ENCODE assay signal across 18 cellular contexts in the genomic region with DNA sequence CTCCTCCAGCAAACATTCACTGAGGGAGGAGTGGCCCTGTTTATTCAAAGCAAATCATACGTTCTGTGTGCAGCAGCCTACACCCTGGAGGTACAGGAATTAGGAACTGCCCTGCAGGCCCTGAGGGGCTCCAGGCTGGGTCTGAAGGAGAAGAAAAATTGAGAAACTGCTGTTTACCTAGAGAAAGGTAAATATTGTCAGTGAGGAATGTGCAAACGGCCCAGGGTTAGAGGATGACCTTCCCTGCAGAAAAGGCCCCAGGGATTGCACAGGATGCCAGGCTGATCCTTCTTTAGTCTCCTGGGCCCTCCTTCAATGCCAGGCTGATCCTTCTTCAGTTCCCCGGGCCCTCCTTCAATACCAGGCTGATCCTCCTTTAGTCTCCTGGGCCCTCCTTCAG. TPM values are rescaled to one million over a fixed set of nuclear protein-coding genes. Genes with fewer than 3 reads are reported as not detected.
A peak's percentile ranks its signal among the peaks of the same experiment; 100 is the strongest.
DNase-seq lines count a peak whose midpoint lies in the region; ATAC-seq, FAIRE-seq and TF ChIP-seq lines count a peak whose summit lies in the region.
"Had no signal": no experiment of that assay in that cellular context is flagged by ENCODE, and none has a peak within 500 bp of the region (broad histone marks: within the 10 kb centered on the region; RNA-seq: fewer than 3 reads in every experiment).

No MANE protein-coding gene starts in this region.

- intact Hi-C loops in breast epithelium (cut with DNase I; ENCODE audit: low total_unique reads) = no loop called here
- intact Hi-C loops in mammary epithelial cell (cut with micrococcal nuclease) = no loop called here
- intact Hi-C loops in OCI-LY7 (cut with micrococcal nuclease; ENCODE audit: unreplicated experiment) = no loop called here

- H2BK20ac ChIP-seq in H1 (ENCODE audit: low read length) = no peak overlapping the region; the same call in 1 of the 2 replicates

- H3K27me3 Mint-ChIP-seq in nephron progenitor cell (ENCODE audit: low read depth, poor library complexity) = no peaks in the 10 kb centered on the region
- H3K27me3 Mint-ChIP-seq: CD4-positive, alpha-beta memory T cell had no signal

- peak overlapping the region; percentile 46 for H3K27ac Mint-ChIP-seq in nephron progenitor cell
- H3K27ac Mint-ChIP-seq: CD4-positive, alpha-beta memory T cell had no signal

- no peak overlapping the region for H2AFZ ChIP-seq in mammary epithelial cell (ENCODE audit: low read depth, low read length)
- H2AFZ ChIP-seq in H1 (ENCODE audit: low read length) = no peak overlapping the region
- no peak overlapping the region for H2AFZ ChIP-seq in OCI-LY7 (ENCODE audit: low read length)

- H3K18ac ChIP-seq in H1 (ENCODE audit: extremely low read depth, low read length) = no peak overlapping the region

- H4K91ac ChIP-seq in H1 (replicated peaks; ENCODE audit: insufficient read length, low read length) = peak overlapping the region; percentile 14

- H3K36me3 ChIP-seq in breast epithelium (no peaks in the 10 kb centered on the region), mammary epithelial cell (ENCODE audit: insufficient read depth, low read length) (no peaks in the 10 kb centered on the region), H1 (ENCODE audit: control insufficient read depth in 2 of 4, insufficient read depth in 4 of 4, low read length in 3 of 4) (no peaks in the 10 kb centered on the region), OCI-LY7 (ENCODE audit: insufficient read depth, low read length) (no peaks in the 10 kb centered on the region)

- TF ChIP-seq RAD21 in H1 (IDR thresholded peaks at IDR 0.05 in 1 of 2, conservative IDR thresholded peaks at IDR 0.05 in 1 of 2; ENCODE audit: low read depth in 2 of 2, low read length in 2 of 2) = no peak

- no peak overlapping the region for H3K4me3 Mint-ChIP-seq in nephron progenitor cell
- H3K4me3 Mint-ChIP-seq: CD4-positive, alpha-beta memory T cell had no signal

- H3K9me2 ChIP-seq in OCI-LY7 (ENCODE audit: insufficient read depth, low read length) = no peaks in the 10 kb centered on the region

- H2BK120ac ChIP-seq in H1 (replicated peaks; ENCODE audit: low read depth, low read length) = no peak overlapping the region

- H3K9me3 ChIP-seq in breast epithelium (no peaks in the 10 kb centered on the region), mammary epithelial cell (replicated peaks; ENCODE audit: insufficient read depth, low read length) (no peaks in the 10 kb centered on the region), H1 (ENCODE audit: insufficient read depth in 2 of 2, low read depth in 1 of 2, low read length in 1 of 2) (peaks cover 6 to 7% of the 10 kb centered on the region in 2 experiments; a peak in 2 of 4 replicates), OCI-LY7 (ENCODE audit: low read length) (no peaks in the 10 kb centered on the region)

- BruUV-seq in mammary epithelial cell (replicated peaks; lab: Mats Ljungman, UMichigan) (no TSS peak), OCI-LY7 (replicated peaks; lab: Mats Ljungman, UMichigan) (no TSS peak)

- H2BK5ac ChIP-seq in H1 (ENCODE audit: low read depth, low read length) = no peak overlapping the region

- dilution Hi-C loops in mammary epithelial cell (cut with HindIII; ENCODE audit: low sequenced_read_pairs) = no loop called here

- TF ChIP-seq CTCF in breast epithelium (IDR thresholded peaks at IDR 0.05) (no peak), mammary epithelial cell (conservative IDR thresholded peaks at IDR 0.05 in 1 of 2, IDR thresholded peaks at IDR 0.05 in 1 of 2; ENCODE audit: extremely low read depth in 1 of 2, insufficient read depth in 1 of 2, low read depth in 1 of 2, low read length in 2 of 2) (no peak), H1 (IDR thresholded peaks at IDR 0.05; ENCODE audit: control extremely low read depth in 1 of 3, insufficient read depth in 1 of 3, low read depth in 1 of 3, low read length in 3 of 3) (no peak), nephron progenitor cell (IDR thresholded peaks at IDR 0.05) (no peak), OCI-LY7 (conservative IDR thresholded peaks at IDR 0.05; ENCODE audit: low read length) (no peak)

- ATAC-seq in HG02885 (IDR thresholded peaks at IDR 0.05; ENCODE audit: poor library complexity, unreplicated experiment) = no peak

- H3K23ac ChIP-seq in H1 (ENCODE audit: insufficient read length) = no peak overlapping the region

- no peak for FAIRE-seq in H1 (lab: Jason Lieb, UNC)
- FAIRE-seq: HTR-8/SVneo had no signal

- no peak overlapping the region for H3K56ac ChIP-seq in H1 (replicated peaks; ENCODE audit: insufficient read length, low read depth, low read length)

- peak overlapping the region; percentile 22 to 71 for H3K27ac ChIP-seq in breast epithelium
- H3K27ac ChIP-seq in mammary epithelial cell (ENCODE audit: insufficient read depth, low read depth, low read length) = no peak overlapping the region
- no peak overlapping the region for H3K27ac ChIP-seq in H1 (ENCODE audit: low read depth, low read length)
- H3K27ac ChIP-seq in OCI-LY7 (ENCODE audit: low read depth, low read length, poor library complexity, severe bottlenecking) = no peak overlapping the region
- H3K27ac ChIP-seq: SK-N-MC had no signal

- peaks cover 8% of the 10 kb centered on the region for H3K9me3 Mint-ChIP-seq in nephron progenitor cell

- peaks cover 0 to 3% of the 10 kb centered on the region in 2 donors for H3K4me1 ChIP-seq in breast epithelium
- peaks cover 10% of the 10 kb centered on the region for H3K4me1 ChIP-seq in mammary epithelial cell (ENCODE audit: insufficient read depth, low read length)
- H3K4me1 ChIP-seq in H1 (replicated peaks in 1 of 4; ENCODE audit: control insufficient read depth in 3 of 4, insufficient read depth in 4 of 4, low read length in 3 of 4) = peaks cover 0 to 9% (median 0%) of the 10 kb centered on the region in 4 experiments; a peak in 2 of 7 replicates
- no peaks in the 10 kb centered on the region for H3K4me1 ChIP-seq in OCI-LY7 (ENCODE audit: insufficient read depth, low read length, poor library complexity, severe bottlenecking)

- DNase-seq in breast epithelium (ENCODE audit: low spot score in 2 of 2) = peak in 1 of 2 donors; percentile 50
- no peak for DNase-seq in mammary epithelial cell
- no peak for DNase-seq in H1 (ENCODE audit: low read depth in 1 of 2, low spot score in 2 of 2)
- no peak for DNase-seq in nephron progenitor cell
- DNase-seq in Kasumi-1 (lab: John Stamatoyannopoulos, UW) = no peak
- DNase-seq in OCI-LY7 (ENCODE audit: low spot score) = no peak
- DNase-seq: ACHN; CD4-positive, alpha-beta memory T cell; GOT3; KBM-7; NCI-H1092 treated with DMSO at 0.1 percent for 48 hours; NCI-H187; NCI-H2171; NCI-H446 treated with DMSO at 0.1 percent for 48 hours had no signal

- no peak overlapping the region for H2BK12ac ChIP-seq in H1 (ENCODE audit: low read depth, low read length)

- in situ Hi-C loops in mammary epithelial cell (cut with MboI; ENCODE audit: low sequenced_read_pairs in 2 of 2) = no loop called here

- H3K27me3 ChIP-seq in breast epithelium (no peaks in the 10 kb centered on the region), mammary epithelial cell (ENCODE audit: insufficient read depth, low read length) (no peaks in the 10 kb centered on the region), H1 (replicated peaks in 1 of 4; ENCODE audit: control insufficient read depth in 3 of 4, extremely low read depth in 1 of 4, insufficient read depth in 3 of 4, low read length in 3 of 4) (no peaks in the 10 kb centered on the region)

- H3K9ac ChIP-seq in mammary epithelial cell (ENCODE audit: insufficient read depth, low read length) (no peak overlapping the region), H1 (replicated peaks in 1 of 4; ENCODE audit: extremely low read depth in 1 of 4, low read depth in 3 of 4, low read length in 3 of 4) (no peak overlapping the region)

- H4K20me1 ChIP-seq in mammary epithelial cell (ENCODE audit: insufficient read depth, low read length) = no peaks in the 10 kb centered on the region
- H4K20me1 ChIP-seq in H1 (replicated peaks in 1 of 2; ENCODE audit: control insufficient read depth in 1 of 2, insufficient read depth in 2 of 2, low read length in 2 of 2) = peaks cover 0 to 3% of the 10 kb centered on the region in 2 experiments
- H4K20me1 ChIP-seq in OCI-LY7 (ENCODE audit: insufficient read depth, low read length) = no peaks in the 10 kb centered on the region

- WGBS in mammary epithelial cell (ENCODE audit: low coverage, missing lambda C conversion rate) = 79% methylated on average over 2 of the region's 3 CpGs
- 80% methylated on average over 3 of the region's 3 CpGs; no CpG with 5 or more reads in 1 of the 2 experiments for WGBS in H1 (ENCODE audit: extremely low coverage in 1 of 2, insufficient coverage in 1 of 2, insufficient read length in 1 of 2, insufficient replicate concordance in 2 of 2, low coverage in 1 of 2, low lambda C conversion rate in 2 of 2, missing lambda C conversion rate in 1 of 2), 2 experiments

- CTCF ChIA-PET in mammary epithelial cell (lab: Charles Lee; ENCODE audit: low non-redundant PET) (no interaction called here), H1 (lab: Charles Lee; ENCODE audit: partially characterized antibody) (interaction anchor here (0.6 to 1.6 kb wide), 4 partner anchors 9 to 59 kb away, joined by 3 to 6 read pairs (median 4); no protein-coding TSS in a partner anchor), OCI-LY7 (lab: Charles Lee; ENCODE audit: unreplicated experiment) (no interaction called here)

- H3K79me1 ChIP-seq in H1 (ENCODE audit: low read depth, low read length) = no peaks in the 10 kb centered on the region

- peaks cover 24% of the 10 kb centered on the region for H3K4me1 Mint-ChIP-seq in nephron progenitor cell

- no peak overlapping the region for H4K8ac ChIP-seq in H1 (ENCODE audit: extremely low read depth, insufficient read depth, low read length)

- no peak overlapping the region for H4K5ac ChIP-seq in H1 (ENCODE audit: insufficient read length, low read depth, low read length)

- POLR2A ChIA-PET in H1 (lab: Charles Lee; ENCODE audit: partially characterized antibody) = interaction anchor here (0.9 kb wide), 2 partner anchors 31 to 47 kb away, joined by 3 read pairs; no protein-coding TSS in a partner anchor
- POLR2A ChIA-PET in OCI-LY7 (lab: Charles Lee) = no interaction called here

- H3K4me3 ChIP-seq in breast epithelium (no peak overlapping the region), mammary epithelial cell (replicated peaks in 1 of 3; ENCODE audit: insufficient read depth in 1 of 3, low read depth in 2 of 3, low read length in 3 of 3) (no peak overlapping the region), H1 (ENCODE audit: extremely low read depth in 1 of 4, insufficient read depth in 2 of 4, low read depth in 3 of 4, low read length in 4 of 4) (no peak overlapping the region), OCI-LY7 (ENCODE audit: low read depth, low read length, poor library complexity, severe bottlenecking) (no peak overlapping the region)
- H3K4me3 ChIP-seq: SK-N-MC had no signal

- no peak for TF ChIP-seq POLR2A in breast epithelium (IDR thresholded peaks at IDR 0.05)
- no peak for TF ChIP-seq POLR2A in H1 (IDR thresholded peaks at IDR 0.05; ENCODE audit: control extremely low read depth in 1 of 2, low read depth in 2 of 2, low read length in 2 of 2)

- H3K79me2 ChIP-seq in mammary epithelial cell (ENCODE audit: insufficient read depth, low read length) (no peaks in the 10 kb centered on the region), H1 (ENCODE audit: control insufficient read depth in 1 of 2, insufficient read depth in 2 of 2, low read length in 2 of 2) (no peaks in the 10 kb centered on the region), OCI-LY7 (ENCODE audit: insufficient read depth, low read depth, low read length) (no peaks in the 10 kb centered on the region)

- 0 out of 2 replicates have a peak overlapping the region, but pooled peaks have one; percentile 48 for H2AK5ac ChIP-seq in H1 (ENCODE audit: low read depth, low read length)

- no peaks in the 10 kb centered on the region for H3K36me3 Mint-ChIP-seq in nephron progenitor cell (ENCODE audit: low read depth)
- H3K36me3 Mint-ChIP-seq: CD4-positive, alpha-beta memory T cell had no signal

- H3K4me2 ChIP-seq in mammary epithelial cell (ENCODE audit: insufficient read depth, low read depth, low read length) (no peak overlapping the region), H1 (ENCODE audit: insufficient read depth in 1 of 2, low read depth in 2 of 2, low read length in 2 of 2) (no peak overlapping the region), OCI-LY7 (ENCODE audit: low read length) (no peak overlapping the region)

- H3K23me2 ChIP-seq in H1 (ENCODE audit: low read depth, low read length) = peaks cover 12% of the 10 kb centered on the region; the same call in 1 of the 2 replicates

- no peak overlapping the region for H3K4ac ChIP-seq in H1 (replicated peaks; ENCODE audit: insufficient read length, low read depth, low read length)

- no peak overlapping the region for H3K14ac ChIP-seq in H1 (ENCODE audit: insufficient read length)

- no peak for TF ChIP-seq EP300 in H1 (IDR thresholded peaks at IDR 0.05; ENCODE audit: borderline replicate concordance in 1 of 2, low read depth in 2 of 2, low read length in 2 of 2)

- no peak overlapping the region for H2BK15ac ChIP-seq in H1 (ENCODE audit: low read length)

RNA-seq across cellular contexts. Expression of gene CALML5, which starts 5.7 kb away (rescaled TPM):
- total RNA-seq in breast epithelium (10 to 100 TPM in 2 of 3 donors, not detected in 1; 31.0 to 31.1 TPM), mammary epithelial cell (not detected), OCI-LY7 (2022) (not detected in 2 replicates)
- polyA plus RNA-seq in mammary epithelial cell (0.32 TPM), H1 (2011; rRNA removed) (0.09 TPM in 1 of 2 replicates, not detected in the other)
- not detected for polyA minus RNA-seq in mammary epithelial cell
- 0.38 TPM in 1 of 2 replicates, not detected in the other for total RNA-seq in H1 (2021; fragmentation: NEBNext Ultra II Directional; extraction: Animal tissue kit (Norgen Biotek cat#: 25700))
- not detected for polyA plus RNA-seq in H1 (2011; cell fraction: cytosol; rRNA removed)
- polyA plus RNA-seq in H1 (2011; cell fraction: nucleus; rRNA removed) = not detected
- polyA plus RNA-seq in H1 (2012, experiment 1 of 2) = not detected in 4 replicates
- polyA plus RNA-seq in H1 (2012, experiment 2 of 2) = not detected
- polyA plus RNA-seq in H1 (2013, experiment 1 of 2) = not detected
- polyA plus RNA-seq in H1 (2013, experiment 2 of 2) = not detected
- polyA minus RNA-seq in H1 (2011; rRNA and poly(A)+ RNA removed) = not detected in 2 replicates
- not detected for polyA minus RNA-seq in H1 (2011; cell fraction: cytosol; rRNA and poly(A)+ RNA removed)
- not detected for polyA minus RNA-seq in H1 (2011; cell fraction: nucleus; rRNA and poly(A)+ RNA removed)
- not detected in 2 replicates for total RNA-seq in OCI-LY7 (2014; rRNA removed; shearing (Covaris generic))
- total RNA-seq: CD4-positive, alpha-beta memory T cell; M059J had no signal
- polyA plus RNA-seq: CD4-positive, alpha-beta memory T cell had no signal

RNA-seq across cellular contexts. Expression of gene CALML3, which starts 31.1 kb away (rescaled TPM):
- 10 to 100 TPM in 1 of 3 donors, 1 to 10 TPM in 1, not detected in 1; 3.6 to 13.5 TPM for total RNA-seq in breast epithelium
- total RNA-seq in mammary epithelial cell = 100 to 1,000 TPM; 173 to 704 TPM
- 42.3 TPM for polyA plus RNA-seq in mammary epithelial cell
- 6.0 TPM for polyA minus RNA-seq in mammary epithelial cell
- not detected in 2 replicates for total RNA-seq in H1 (2021; fragmentation: NEBNext Ultra II Directional; extraction: Animal tissue kit (Norgen Biotek cat#: 25700))
- not detected in 2 replicates for polyA plus RNA-seq in H1 (2011; rRNA removed)
- polyA plus RNA-seq in H1 (2011; cell fraction: cytosol; rRNA removed) = not detected
- not detected for polyA plus RNA-seq in H1 (2011; cell fraction: nucleus; rRNA removed)
- not detected in 4 replicates for polyA plus RNA-seq in H1 (2012, experiment 1 of 2)
- polyA plus RNA-seq in H1 (2012, experiment 2 of 2) = not detected
- not detected for polyA plus RNA-seq in H1 (2013, experiment 1 of 2)
- not detected for polyA plus RNA-seq in H1 (2013, experiment 2 of 2)
- not detected in 2 replicates for polyA minus RNA-seq in H1 (2011; rRNA and poly(A)+ RNA removed)
- not detected for polyA minus RNA-seq in H1 (2011; cell fraction: cytosol; rRNA and poly(A)+ RNA removed)
- polyA minus RNA-seq in H1 (2011; cell fraction: nucleus; rRNA and poly(A)+ RNA removed) = not detected
- total RNA-seq in OCI-LY7 (2014; rRNA removed; shearing (Covaris generic)) = not detected in 2 replicates
- total RNA-seq in OCI-LY7 (2022) = not detected in 2 replicates
- total RNA-seq: CD4-positive, alpha-beta memory T cell; M059J had no signal
- polyA plus RNA-seq: CD4-positive, alpha-beta memory T cell had no signal

Comparison
In these comparisons a context has a peak if more than half of its experiments do, and no peak if none do; other contexts are left out.
1. H3K27ac ChIP-seq: peak in breast epithelium (2 of 2); none in mammary epithelial cell (single experiment), H1 (single experiment) and OCI-LY7 (single experiment).
2. RNA of gene CALML3, which starts 31.1 kb away (total RNA-seq): 173 to 704 TPM in mammary epithelial cell; 3.6 to 13.5 TPM in breast epithelium, not detected in H1 and not detected in OCI-LY7; every median in the first group is over 10 times any median in the second.